ENCODE assay signal across 1 cellular context in genomic region chr5:177343777-177344176, GRCh38.
TF ChIP-seq lines count a peak whose summit lies in the region.

No MANE protein-coding gene starts in this region.

TF ChIP-seq in GM12878, 131 proteins besides CTCF, POLR2A, EP300 and RAD21:
- TF ChIP-seq NR2C1 (IDR thresholded peaks at IDR 0.05) (no peak), CHD4 (IDR thresholded peaks at IDR 0.05) (no peak), BHLHE40 (IDR thresholded peaks at IDR 0.05; ENCODE audit: borderline replicate concordance in 1 of 2, low read depth in 2 of 2, low read length in 1 of 2) (no peak), ZNF207 (IDR thresholded peaks at IDR 0.05; ENCODE audit: borderline replicate concordance) (no peak), ESRRA (IDR thresholded peaks at IDR 0.05; ENCODE audit: low read length) (no peak), POLR2AphosphoS2 (IDR thresholded peaks at IDR 0.05; ENCODE audit: low read depth, low read length) (no peak), RUNX3 (IDR thresholded peaks at IDR 0.05; ENCODE audit: low read length) (no peak), POLR2AphosphoS5 (IDR thresholded peaks at IDR 0.05; ENCODE audit: low read length) (no peak)
- TF ChIP-seq, protein P1, sequence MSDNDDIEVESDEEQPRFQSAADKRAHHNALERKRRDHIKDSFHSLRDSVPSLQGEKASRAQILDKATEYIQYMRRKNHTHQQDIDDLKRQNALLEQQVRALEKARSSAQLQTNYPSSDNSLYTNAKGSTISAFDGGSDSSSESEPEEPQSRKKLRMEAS (IDR thresholded peaks at IDR 0.05; ENCODE audit: low read depth, low read length), result no peak
